ENCODE assay signal across 1 cellular context in genomic region chr2:111905990-111906735, GRCh38.
TF ChIP-seq lines count a peak whose summit lies in the region.

No MANE protein-coding gene starts in this region.

TF ChIP-seq in WTC11, 78 proteins besides CTCF, POLR2A, EP300 and RAD21 (continued from another document):
- TF ChIP-seq, protein P1, sequence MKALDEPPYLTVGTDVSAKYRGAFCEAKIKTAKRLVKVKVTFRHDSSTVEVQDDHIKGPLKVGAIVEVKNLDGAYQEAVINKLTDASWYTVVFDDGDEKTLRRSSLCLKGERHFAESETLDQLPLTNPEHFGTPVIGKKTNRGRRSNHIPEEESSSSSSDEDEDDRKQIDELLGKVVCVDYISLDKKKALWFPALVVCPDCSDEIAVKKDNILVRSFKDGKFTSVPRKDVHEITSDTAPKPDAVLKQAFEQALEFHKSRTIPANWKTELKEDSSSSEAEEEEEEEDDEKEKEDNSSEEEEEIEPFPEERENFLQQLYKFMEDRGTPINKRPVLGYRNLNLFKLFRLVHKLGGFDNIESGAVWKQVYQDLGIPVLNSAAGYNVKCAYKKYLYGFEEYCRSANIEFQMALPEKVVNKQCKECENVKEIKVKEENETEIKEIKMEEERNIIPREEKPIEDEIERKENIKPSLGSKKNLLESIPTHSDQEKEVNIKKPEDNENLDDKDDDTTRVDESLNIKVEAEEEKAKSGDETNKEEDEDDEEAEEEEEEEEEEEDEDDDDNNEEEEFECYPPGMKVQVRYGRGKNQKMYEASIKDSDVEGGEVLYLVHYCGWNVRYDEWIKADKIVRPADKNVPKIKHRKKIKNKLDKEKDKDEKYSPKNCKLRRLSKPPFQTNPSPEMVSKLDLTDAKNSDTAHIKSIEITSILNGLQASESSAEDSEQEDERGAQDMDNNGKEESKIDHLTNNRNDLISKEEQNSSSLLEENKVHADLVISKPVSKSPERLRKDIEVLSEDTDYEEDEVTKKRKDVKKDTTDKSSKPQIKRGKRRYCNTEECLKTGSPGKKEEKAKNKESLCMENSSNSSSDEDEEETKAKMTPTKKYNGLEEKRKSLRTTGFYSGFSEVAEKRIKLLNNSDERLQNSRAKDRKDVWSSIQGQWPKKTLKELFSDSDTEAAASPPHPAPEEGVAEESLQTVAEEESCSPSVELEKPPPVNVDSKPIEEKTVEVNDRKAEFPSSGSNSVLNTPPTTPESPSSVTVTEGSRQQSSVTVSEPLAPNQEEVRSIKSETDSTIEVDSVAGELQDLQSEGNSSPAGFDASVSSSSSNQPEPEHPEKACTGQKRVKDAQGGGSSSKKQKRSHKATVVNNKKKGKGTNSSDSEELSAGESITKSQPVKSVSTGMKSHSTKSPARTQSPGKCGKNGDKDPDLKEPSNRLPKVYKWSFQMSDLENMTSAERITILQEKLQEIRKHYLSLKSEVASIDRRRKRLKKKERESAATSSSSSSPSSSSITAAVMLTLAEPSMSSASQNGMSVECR (CRISPR knock-in tag; IDR thresholded peaks at IDR 0.05; ENCODE audit: borderline replicate concordance): no peak
- TF ChIP-seq GRHL2 (CRISPR knock-in tag; IDR thresholded peaks at IDR 0.05; ENCODE audit: insufficient replicate concordance, severe bottlenecking): no peak
- TF ChIP-seq ELF4 (CRISPR knock-in tag; IDR thresholded peaks at IDR 0.05; ENCODE audit: low read depth): no peak
